Comparison of ENCODE assay signal across 3 cellular contexts in the genomic region with DNA sequence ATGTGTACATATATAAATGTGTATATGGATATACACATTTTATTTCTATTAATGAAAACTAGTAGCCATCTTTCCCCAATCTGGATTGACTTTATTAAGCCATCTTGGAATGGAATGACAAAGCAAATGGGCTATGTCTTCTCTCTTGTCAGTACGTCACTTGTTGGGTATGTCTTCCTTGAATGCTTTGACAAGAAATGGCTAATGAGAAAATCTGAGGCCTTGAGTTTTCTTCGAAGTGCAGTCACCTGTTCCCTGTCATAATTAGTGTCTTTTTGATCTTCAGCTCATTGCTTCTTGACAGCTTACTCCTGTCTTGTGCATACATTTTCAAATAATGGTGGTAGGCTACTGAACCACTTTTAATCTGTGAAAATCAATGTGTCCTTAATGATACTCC.
"Had no signal": no experiment of that assay in that cellular context is flagged by ENCODE, and none has a peak within 500 bp of the region (broad histone marks: within the 10 kb centered on the region; RNA-seq: fewer than 3 reads in every experiment).

No MANE protein-coding gene starts in this region.

- DNase-seq: GDM1, GF-D8 had no signal

- H3K4me3 ChIP-seq: GM12878 had no signal
